In genomic region chr2:63378589-63378988, GRCh38 we compare ENCODE assay signal across 14 cellular contexts.
A peak's percentile ranks its signal among the peaks of the same experiment; 100 is the strongest.
DNase-seq lines count a peak whose midpoint lies in the region; ATAC-seq and TF ChIP-seq lines count a peak whose summit lies in the region.
"Had no signal": no experiment of that assay in that cellular context is flagged by ENCODE, and none has a peak within 500 bp of the region (broad histone marks: within the 10 kb centered on the region; RNA-seq: fewer than 3 reads in every experiment).

No MANE protein-coding gene starts in this region.

- TF ChIP-seq CTCF in HCT116 (IDR thresholded peaks at IDR 0.05 in 2 of 3, conservative IDR thresholded peaks at IDR 0.05 in 1 of 3; ENCODE audit: borderline replicate concordance in 1 of 3, insufficient read depth in 1 of 3, low read depth in 2 of 3, low read length in 2 of 3), result no peak
- TF ChIP-seq CTCF in coronary artery (IDR thresholded peaks at IDR 0.05), result no peak
- TF ChIP-seq CTCF in transverse colon (IDR thresholded peaks at IDR 0.05), result no peak

- TF ChIP-seq POLR2A in HCT116 (IDR thresholded peaks at IDR 0.05; ENCODE audit: borderline replicate concordance, extremely low read depth, insufficient read depth, insufficient read length), result no peak
- TF ChIP-seq POLR2A in transverse colon (IDR thresholded peaks at IDR 0.05), result no peak

- no peak overlapping the region for H4K8ac ChIP-seq in mesendoderm (ENCODE audit: low read depth, low read length)

- no peak overlapping the region for H2BK120ac ChIP-seq in mesendoderm (ENCODE audit: low read depth, low read length)

- H3K56ac ChIP-seq in mesendoderm (ENCODE audit: low read length), result peak overlapping the region; percentile 26

- H3K27ac ChIP-seq in HCT116 (ENCODE audit: low read depth, low read length), result no peak overlapping the region
- H3K27ac ChIP-seq in mesendoderm (ENCODE audit: low read depth, low read length), result no peak overlapping the region
- H3K27ac ChIP-seq in coronary artery, result no peak overlapping the region
- no peak overlapping the region for H3K27ac ChIP-seq in transverse colon
- H3K27ac ChIP-seq: left lung, SJCRH30, thoracic aorta had no signal

- no peaks in the 10 kb centered on the region for H3K27me3 ChIP-seq in HCT116 (ENCODE audit: insufficient read depth, low read length)
- no peaks in the 10 kb centered on the region for H3K27me3 ChIP-seq in mesendoderm (ENCODE audit: insufficient read depth, low read length, poor library complexity)
- no peaks in the 10 kb centered on the region for H3K27me3 ChIP-seq in transverse colon
- H3K27me3 ChIP-seq: left lung, SJCRH30 had no signal

- H3K9me3 ChIP-seq in HCT116 (ENCODE audit: control insufficient read depth in 1 of 2, insufficient read depth in 1 of 2, low read depth in 1 of 2, low read length in 2 of 2) (no peaks in the 10 kb centered on the region), transverse colon (no peaks in the 10 kb centered on the region)
- H3K9me3 ChIP-seq: left lung, SJCRH30, thoracic aorta had no signal

- POLR2A ChIA-PET in HCT116 (lab: Charles Lee), result no interaction called here

- no peak overlapping the region for H2AK5ac ChIP-seq in mesendoderm (ENCODE audit: low read length)

- DNase-seq in HCT116 (ENCODE audit: low read depth, low spot score), result no peak
- peak; percentile 64 for DNase-seq in MV-4-11 (lab: John Stamatoyannopoulos, UW)
- DNase-seq in astrocyte of the hippocampus (ENCODE audit: low read depth, low spot score), result peak; percentile 60
- DNase-seq in mesendoderm, result no peak
- DNase-seq in coronary artery (ENCODE audit: low spot score), result no peak
- no peak for DNase-seq in transverse colon
- no peak for DNase-seq in stimulated activated naive CD8-positive, alpha-beta T cell treated with anti-CD3 and anti-CD28 coated beads, Interleukin-15, Interleukin-2, amounts not matched to agents 100 U/mL and 50 U/mL, for 24 hours
- DNase-seq: activated T-cell treated with anti-CD3 and anti-CD28 coated beads for 4 hours; left lung; NCI-H1436 treated with DMSO at 0.1 percent for 48 hours; NCI-H226; SJCRH30; stimulated activated CD4-positive, alpha-beta T cell treated with anti-CD3 and anti-CD28 coated beads, Interleukin-4, amount 100 ng/mL, for 24 hours had no signal

- RAD21 ChIA-PET in HCT116 (lab: Charles Lee; ENCODE audit: low non-redundant PET in 1 of 2, low total read pairs in 2 of 2, uncharacterized antibody in 2 of 2, unreplicated experiment in 2 of 2), result no interaction called here

- H3K9me2 ChIP-seq in HCT116 (ENCODE audit: insufficient read depth), result no peaks in the 10 kb centered on the region

- H2BK5ac ChIP-seq in mesendoderm (ENCODE audit: low read length), result no peak overlapping the region

- in situ Hi-C loops in transverse colon (cut with MboI; ENCODE audit: low pct_ligation_motif_present in 1 of 4, low pct_unique_long_range_greater_than_20kb in 1 of 4, low sequenced_read_pairs in 3 of 4), result no loop called here

- H3K23ac ChIP-seq in mesendoderm (ENCODE audit: low read length), result no peak overlapping the region

- intact Hi-C loops in HCT116 (cut with micrococcal nuclease) (no loop called here), transverse colon (cut with DNase I; ENCODE audit: low total_unique reads) (no loop called here)

- no peaks in the 10 kb centered on the region for H4K20me1 ChIP-seq in HCT116 (ENCODE audit: insufficient read depth)

- no TSS peak for BruUV-seq in HCT116 (replicated peaks; lab: Mats Ljungman, UMichigan)

- H3K4me2 ChIP-seq in HCT116 (ENCODE audit: low read length) (peak overlapping the region; percentile 19; the same call in 1 of the 2 replicates), mesendoderm (ENCODE audit: low read length) (no peak overlapping the region)

- peak; percentile 44; the same call in 1 of the 2 replicates for ATAC-seq in HCT116
- ATAC-seq in stimulated activated naive CD8-positive, alpha-beta T cell treated with anti-CD3 and anti-CD28 coated beads, Interleukin-15, Interleukin-2, amounts not matched to agents 100 U/mL and 50 U/mL, for 24 hours, result no peak
- ATAC-seq: left lung had no signal

- H3K4ac ChIP-seq in mesendoderm (ENCODE audit: low read depth, low read length), result no peak overlapping the region

- H3K36me3 ChIP-seq in HCT116 (ENCODE audit: control insufficient read depth in 1 of 2, insufficient read depth in 2 of 2, low read length in 2 of 2), result no peaks in the 10 kb centered on the region
- H3K36me3 ChIP-seq in mesendoderm (ENCODE audit: control insufficient read depth, insufficient read depth, low read length), result no peaks in the 10 kb centered on the region
- no peaks in the 10 kb centered on the region for H3K36me3 ChIP-seq in transverse colon
- H3K36me3 ChIP-seq: left lung, SJCRH30, thoracic aorta had no signal

- TF ChIP-seq RAD21 in HCT116 (IDR thresholded peaks at IDR 0.05; ENCODE audit: low read depth), result no peak

- H4K5ac ChIP-seq in mesendoderm (ENCODE audit: low read length), result no peak overlapping the region

- TF ChIP-seq EP300 in transverse colon (IDR thresholded peaks at IDR 0.05; ENCODE audit: low read depth), result no peak

- no peak overlapping the region for H2BK15ac ChIP-seq in mesendoderm (replicated peaks; ENCODE audit: low read depth)

- no CpG with 5 or more reads among the region's 1 CpG for WGBS in mesendoderm (ENCODE audit: extremely low coverage, insufficient coverage, low lambda C conversion rate)
- 63 to 71% methylated on average over 1 of the region's 1 CpG for WGBS in transverse colon (ENCODE audit: low coverage in 1 of 2), 2 donors

- H3K4me3 ChIP-seq in HCT116 (replicated peaks in 1 of 2; ENCODE audit: low read depth in 1 of 2, low read length in 2 of 2) (no peak overlapping the region), mesendoderm (ENCODE audit: low read length) (no peak overlapping the region), coronary artery (no peak overlapping the region), transverse colon (no peak overlapping the region)
- H3K4me3 ChIP-seq: left lung, SJCRH30, thoracic aorta had no signal

- CTCF ChIA-PET in HCT116 (lab: Charles Lee), result no interaction called here

- peaks cover 2 to 10% of the 10 kb centered on the region in 2 experiments; a peak in 3 of 4 replicates for H3K4me1 ChIP-seq in HCT116 (ENCODE audit: control insufficient read depth in 1 of 2, insufficient read depth in 2 of 2, low read length in 2 of 2)
- peaks cover 2% of the 10 kb centered on the region for H3K4me1 ChIP-seq in mesendoderm (ENCODE audit: control insufficient read depth, low read depth, low read length)
- no peaks in the 10 kb centered on the region for H3K4me1 ChIP-seq in transverse colon
- H3K4me1 ChIP-seq: left lung, SJCRH30 had no signal

- H3K79me2 ChIP-seq in HCT116 (ENCODE audit: insufficient read depth, low read length), result no peaks in the 10 kb centered on the region
- H3K79me2 ChIP-seq in mesendoderm (ENCODE audit: control insufficient read depth, insufficient read depth, low read length), result no peaks in the 10 kb centered on the region

- no peaks in the 10 kb centered on the region for H3K79me1 ChIP-seq in mesendoderm (ENCODE audit: low read length)

- H2AFZ ChIP-seq in HCT116 (ENCODE audit: low read depth, low read length, poor library complexity, severe bottlenecking), result no peak overlapping the region

- no peak overlapping the region for H3K18ac ChIP-seq in mesendoderm (ENCODE audit: low read length)

- H3K9ac ChIP-seq in HCT116 (ENCODE audit: low read length) (no peak overlapping the region), mesendoderm (ENCODE audit: low read length) (no peak overlapping the region)

TF ChIP-seq in HCT116, 20 proteins besides CTCF, POLR2A, EP300 and RAD21:
- peak; percentile 29; the same call in 1 of the 2 replicates for TF ChIP-seq FOSL1 (IDR thresholded peaks at IDR 0.05; ENCODE audit: low read depth)
- TF ChIP-seq TCF7L2 (IDR thresholded peaks at IDR 0.05; ENCODE audit: borderline replicate concordance, extremely low read depth, insufficient read depth, insufficient read length), result no peak
- 0 out of 2 replicates have a peak, but pooled peaks have one; percentile 37 for TF ChIP-seq JUND (IDR thresholded peaks at IDR 0.05)
- no peak for TF ChIP-seq ATF3 (IDR thresholded peaks at IDR 0.05)
TF ChIP-seq in HCT116: peak in this region for 2.

Comparison
In these comparisons a context has a peak if more than half of its experiments do, and no peak if none do; other contexts are left out.
1. DNase-seq: peak in MV-4-11 (single experiment) and astrocyte of the hippocampus (single experiment); none in HCT116 (single experiment), mesendoderm (single experiment), coronary artery (single experiment), transverse colon (single experiment) and stimulated activated naive CD8-positive, alpha-beta T cell treated with anti-CD3 and anti-CD28 coated beads, Interleukin-15, Interleukin-2, amounts not matched to agents 100 U/mL and 50 U/mL, for 24 hours (single experiment).